ENCODE assay signal across 1 cellular context in genomic region chr9:4548796-4549725, GRCh38.
TF ChIP-seq lines count a peak whose summit lies in the region.

No MANE protein-coding gene starts in this region.

TF ChIP-seq in GM23338, 12 proteins besides CTCF, POLR2A, EP300 and RAD21 (continued from another document):
- TF ChIP-seq REST (IDR thresholded peaks at IDR 0.05; ENCODE audit: unreplicated experiment) (no peak), POLR2AphosphoS5 (IDR thresholded peaks at IDR 0.05; ENCODE audit: low read depth) (no peak), ZNF331 (CRISPR knock-in tag; IDR thresholded peaks at IDR 0.05; ENCODE audit: low read depth) (no peak), EZH2 (IDR thresholded peaks at IDR 0.05; ENCODE audit: low read depth, unreplicated experiment) (no peak), ETS1 (IDR thresholded peaks at IDR 0.05) (no peak), NANOG (IDR thresholded peaks at IDR 0.05; ENCODE audit: borderline replicate concordance) (no peak), STAT1 (IDR thresholded peaks at IDR 0.05; ENCODE audit: unreplicated experiment) (no peak), ZNF114 (CRISPR knock-in tag; IDR thresholded peaks at IDR 0.05) (no peak)
